In genomic region chr10:5937016-5937415, GRCh38 we compare ENCODE assay signal across 28 cellular contexts. TPM values are rescaled to one million over a fixed set of nuclear protein-coding genes. Genes with fewer than 3 reads are reported as not detected.
"Had no signal": no experiment of that assay in that cellular context is flagged by ENCODE, and none has a peak within 500 bp of the region (broad histone marks: within the 10 kb centered on the region; RNA-seq: fewer than 3 reads in every experiment).

No MANE protein-coding gene starts in this region.

- H3K9me3 Mint-ChIP-seq: memory B cell, natural killer cell had no signal

- H3K4me1 ChIP-seq: parathyroid adenoma, stomach, thyroid gland had no signal

- H3K9ac ChIP-seq: parathyroid adenoma had no signal

- H3K79me2 ChIP-seq: parathyroid adenoma had no signal

- H3K4me1 Mint-ChIP-seq: immature natural killer cell, natural killer cell had no signal

- H3K27me3 ChIP-seq: esophagus squamous epithelium, neutrophil, stomach, thyroid gland, vagina had no signal

- H3K4me2 ChIP-seq: smooth muscle cell had no signal

- H3K4me3 ChIP-seq: esophagus squamous epithelium, lower lobe of right lung, smooth muscle cell, stomach, thyroid gland, vagina had no signal

- ATAC-seq: left ventricle myocardium superior, lower lobe of right lung, natural killer cell, sciatic nerve had no signal

- H2AFZ ChIP-seq: parathyroid adenoma had no signal

- H3K9me3 ChIP-seq: esophagus squamous epithelium, lower lobe of right lung, neutrophil, stomach, thyroid gland, vagina had no signal

- H3K36me3 Mint-ChIP-seq: natural killer cell had no signal

- H3K27me3 Mint-ChIP-seq: memory B cell, progenitor cell of endocrine pancreas had no signal

- H3K4me3 Mint-ChIP-seq: immature natural killer cell, memory B cell, natural killer cell had no signal

- DNase-seq: effector CD8-positive, alpha-beta T cell; erythroblast; esophagus squamous epithelium; hypothalamus; immature natural killer cell; islet precursor cell; kidney glomerular epithelial cell; left ventricle myocardium superior; lower lobe of right lung; natural killer cell; stimulated activated CD4-positive, alpha-beta T cell treated with anti-CD3 and anti-CD28 coated beads, Interleukin-12 subunit alpha, Interleukin-12 subunit beta, amount 100 ng/mL, for 4 hours; stimulated activated CD4-positive, alpha-beta T cell treated with anti-CD3 and anti-CD28 coated beads, Interleukin-1b, Interleukin-23, amount 100 ng/mL, for 48 hours; stimulated activated CD4-positive, alpha-beta T cell treated with anti-CD3 and anti-CD28 coated beads, Interleukin-4, amount 100 ng/mL, for 1 hour; stimulated activated CD8-positive, alpha-beta memory T cell treated with anti-CD3 and anti-CD28 coated beads, Interleukin-4, amount 100 ng/mL, for 48 hours; stimulated activated naive CD4-positive, alpha-beta T cell; stomach; thyroid gland; trophoblast cell had no signal

- FAIRE-seq: colon, frontal cortex had no signal

- H3K27ac Mint-ChIP-seq: immature natural killer cell, memory B cell, natural killer cell, progenitor cell of endocrine pancreas had no signal

- H3K27ac ChIP-seq: esophagus squamous epithelium, lower lobe of right lung, neutrophil, parathyroid adenoma, stomach, thyroid gland, vagina had no signal

RNA-seq across cellular contexts. Expression of gene IL15RA, which starts 40.3 kb away (rescaled TPM):
- total RNA-seq: frontal cortex had no signal
- polyA plus RNA-seq: neural cell had no signal
